ENCODE assay signal across 10 cellular contexts in genomic region chr3:72554689-72555088, GRCh38.
"Had no signal": no experiment of that assay in that cellular context is flagged by ENCODE, and none has a peak within 500 bp of the region (broad histone marks: within the 10 kb centered on the region; RNA-seq: fewer than 3 reads in every experiment).

No MANE protein-coding gene starts in this region.

- DNase-seq: GM23248, GOT3, H7, H9, HCEC 1CT, HFFc6 had no signal

- H3K36me3 ChIP-seq: HAP-1 had no signal

- H3K9me3 ChIP-seq: HAP-1 had no signal

- H2AFZ ChIP-seq: GM23248, GM23338 had no signal

- H3K27ac Mint-ChIP-seq: GM23338, H9, HFFc6 had no signal

- H3K4me1 ChIP-seq: HAP-1 had no signal

- H3K9ac ChIP-seq: GM23248 had no signal

- H3K4me1 Mint-ChIP-seq: GM23338 had no signal

- H3K4me2 ChIP-seq: GM23338 had no signal

- H3K4me3 Mint-ChIP-seq: GM23338, H9, HFFc6 had no signal

- FAIRE-seq: H54 had no signal

- ATAC-seq: GM23338, HCT116 had no signal

- H3K4me3 ChIP-seq: GM23248, GM23338, HAP-1 had no signal

- H3K27ac ChIP-seq: GM23248 had no signal
